In the genomic region with DNA sequence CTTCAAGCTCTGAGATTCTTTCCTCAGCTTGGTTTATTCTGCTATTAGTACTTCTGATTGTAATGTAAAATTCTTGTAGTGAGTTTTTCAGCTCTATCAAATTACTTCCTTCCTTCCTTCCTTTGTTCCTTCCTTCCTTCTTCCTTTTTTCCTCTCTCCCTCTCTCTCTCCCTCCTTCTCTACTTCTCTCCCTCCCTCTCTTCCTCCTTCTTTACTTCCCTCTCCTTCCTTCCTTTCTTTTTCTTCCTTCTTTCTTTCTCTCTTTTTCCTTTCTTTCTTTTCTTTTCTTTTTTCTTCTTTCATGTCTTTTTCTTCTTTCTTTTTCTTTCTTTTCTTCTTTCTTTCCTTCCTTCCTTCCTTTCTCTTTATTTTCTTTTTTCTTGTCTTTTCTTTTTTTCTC, we compare ENCODE assay signal across 3 cellular contexts.
TF ChIP-seq lines count a peak whose summit lies in the region.

No MANE protein-coding gene starts in this region.

TF ChIP-seq in HepG2, 621 proteins besides CTCF, POLR2A, EP300 and RAD21:
- TF ChIP-seq ATF7 (IDR thresholded peaks at IDR 0.05) (0 out of 2 replicates have a peak, but pooled peaks have one; percentile 17), ATF7 (CRISPR knock-in tag; IDR thresholded peaks at IDR 0.05) (no peak), CCDC6 (CRISPR knock-in tag; IDR thresholded peaks at IDR 0.05) (no peak), ZNF121 (CRISPR knock-in tag; IDR thresholded peaks at IDR 0.05) (no peak), FOXP1 (IDR thresholded peaks at IDR 0.05) (0 out of 2 replicates have a peak, but pooled peaks have one; percentile 10), FOXP1 (CRISPR knock-in tag; IDR thresholded peaks at IDR 0.05) (no peak), NONO (IDR thresholded peaks at IDR 0.05) (0 out of 2 replicates have a peak, but pooled peaks have one; percentile 64), NONO (CRISPR knock-in tag; conservative IDR thresholded peaks at IDR 0.05) (no peak), PLRG1 (conservative IDR thresholded peaks at IDR 0.05) (peak; percentile 85; the same call in 1 of the 2 replicates)

TF ChIP-seq in HEK293, 187 proteins besides CTCF, POLR2A, EP300 and RAD21 (continued from another document):
- TF ChIP-seq ZNF366 (tag by site-specific recombination; conservative IDR thresholded peaks at IDR 0.05) (0 out of 2 replicates have a peak, but pooled peaks have one; percentile 35), ZNF747 (tag by site-specific recombination; IDR thresholded peaks at IDR 0.05) (no peak), ZNF529 (tag by site-specific recombination; IDR thresholded peaks at IDR 0.05; ENCODE audit: insufficient replicate concordance) (no peak), ZNF670 (tag by site-specific recombination; IDR thresholded peaks at IDR 0.05; ENCODE audit: low read depth) (no peak)
- TF ChIP-seq, protein P1, sequence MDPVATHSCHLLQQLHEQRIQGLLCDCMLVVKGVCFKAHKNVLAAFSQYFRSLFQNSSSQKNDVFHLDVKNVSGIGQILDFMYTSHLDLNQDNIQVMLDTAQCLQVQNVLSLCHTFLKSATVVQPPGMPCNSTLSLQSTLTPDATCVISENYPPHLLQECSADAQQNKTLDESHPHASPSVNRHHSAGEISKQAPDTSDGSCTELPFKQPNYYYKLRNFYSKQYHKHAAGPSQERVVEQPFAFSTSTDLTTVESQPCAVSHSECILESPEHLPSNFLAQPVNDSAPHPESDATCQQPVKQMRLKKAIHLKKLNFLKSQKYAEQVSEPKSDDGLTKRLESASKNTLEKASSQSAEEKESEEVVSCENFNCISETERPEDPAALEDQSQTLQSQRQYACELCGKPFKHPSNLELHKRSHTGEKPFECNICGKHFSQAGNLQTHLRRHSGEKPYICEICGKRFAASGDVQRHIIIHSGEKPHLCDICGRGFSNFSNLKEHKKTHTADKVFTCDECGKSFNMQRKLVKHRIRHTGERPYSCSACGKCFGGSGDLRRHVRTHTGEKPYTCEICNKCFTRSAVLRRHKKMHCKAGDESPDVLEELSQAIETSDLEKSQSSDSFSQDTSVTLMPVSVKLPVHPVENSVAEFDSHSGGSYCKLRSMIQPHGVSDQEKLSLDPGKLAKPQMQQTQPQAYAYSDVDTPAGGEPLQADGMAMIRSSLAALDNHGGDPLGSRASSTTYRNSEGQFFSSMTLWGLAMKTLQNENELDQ (tag by site-specific recombination; IDR thresholded peaks at IDR 0.05; ENCODE audit: low read depth): no peak
- TF ChIP-seq, protein P2, sequence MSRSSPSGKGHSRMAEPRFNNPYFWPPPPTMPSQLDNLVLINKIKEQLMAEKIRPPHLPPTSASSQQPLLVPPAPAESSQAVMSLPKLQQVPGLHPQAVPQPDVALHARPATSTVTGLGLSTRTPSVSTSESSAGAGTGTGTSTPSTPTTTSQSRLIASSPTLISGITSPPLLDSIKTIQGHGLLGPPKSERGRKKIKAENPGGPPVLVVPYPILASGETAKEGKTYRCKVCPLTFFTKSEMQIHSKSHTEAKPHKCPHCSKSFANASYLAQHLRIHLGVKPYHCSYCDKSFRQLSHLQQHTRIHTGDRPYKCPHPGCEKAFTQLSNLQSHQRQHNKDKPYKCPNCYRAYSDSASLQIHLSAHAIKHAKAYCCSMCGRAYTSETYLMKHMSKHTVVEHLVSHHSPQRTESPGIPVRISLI (tag by site-specific recombination; IDR thresholded peaks at IDR 0.05): no peak
- TF ChIP-seq, protein P3, sequence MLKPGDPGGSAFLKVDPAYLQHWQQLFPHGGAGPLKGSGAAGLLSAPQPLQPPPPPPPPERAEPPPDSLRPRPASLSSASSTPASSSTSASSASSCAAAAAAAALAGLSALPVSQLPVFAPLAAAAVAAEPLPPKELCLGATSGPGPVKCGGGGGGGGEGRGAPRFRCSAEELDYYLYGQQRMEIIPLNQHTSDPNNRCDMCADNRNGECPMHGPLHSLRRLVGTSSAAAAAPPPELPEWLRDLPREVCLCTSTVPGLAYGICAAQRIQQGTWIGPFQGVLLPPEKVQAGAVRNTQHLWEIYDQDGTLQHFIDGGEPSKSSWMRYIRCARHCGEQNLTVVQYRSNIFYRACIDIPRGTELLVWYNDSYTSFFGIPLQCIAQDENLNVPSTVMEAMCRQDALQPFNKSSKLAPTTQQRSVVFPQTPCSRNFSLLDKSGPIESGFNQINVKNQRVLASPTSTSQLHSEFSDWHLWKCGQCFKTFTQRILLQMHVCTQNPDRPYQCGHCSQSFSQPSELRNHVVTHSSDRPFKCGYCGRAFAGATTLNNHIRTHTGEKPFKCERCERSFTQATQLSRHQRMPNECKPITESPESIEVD (tag by site-specific recombination; IDR thresholded peaks at IDR 0.05): no peak

TF ChIP-seq in WTC11, 78 proteins besides CTCF, POLR2A, EP300 and RAD21:
- TF ChIP-seq, protein P4, sequence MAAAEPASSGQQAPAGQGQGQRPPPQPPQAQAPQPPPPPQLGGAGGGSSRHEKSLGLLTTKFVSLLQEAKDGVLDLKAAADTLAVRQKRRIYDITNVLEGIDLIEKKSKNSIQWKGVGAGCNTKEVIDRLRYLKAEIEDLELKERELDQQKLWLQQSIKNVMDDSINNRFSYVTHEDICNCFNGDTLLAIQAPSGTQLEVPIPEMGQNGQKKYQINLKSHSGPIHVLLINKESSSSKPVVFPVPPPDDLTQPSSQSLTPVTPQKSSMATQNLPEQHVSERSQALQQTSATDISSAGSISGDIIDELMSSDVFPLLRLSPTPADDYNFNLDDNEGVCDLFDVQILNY (CRISPR knock-in tag; IDR thresholded peaks at IDR 0.05): no peak
- TF ChIP-seq, protein P5, sequence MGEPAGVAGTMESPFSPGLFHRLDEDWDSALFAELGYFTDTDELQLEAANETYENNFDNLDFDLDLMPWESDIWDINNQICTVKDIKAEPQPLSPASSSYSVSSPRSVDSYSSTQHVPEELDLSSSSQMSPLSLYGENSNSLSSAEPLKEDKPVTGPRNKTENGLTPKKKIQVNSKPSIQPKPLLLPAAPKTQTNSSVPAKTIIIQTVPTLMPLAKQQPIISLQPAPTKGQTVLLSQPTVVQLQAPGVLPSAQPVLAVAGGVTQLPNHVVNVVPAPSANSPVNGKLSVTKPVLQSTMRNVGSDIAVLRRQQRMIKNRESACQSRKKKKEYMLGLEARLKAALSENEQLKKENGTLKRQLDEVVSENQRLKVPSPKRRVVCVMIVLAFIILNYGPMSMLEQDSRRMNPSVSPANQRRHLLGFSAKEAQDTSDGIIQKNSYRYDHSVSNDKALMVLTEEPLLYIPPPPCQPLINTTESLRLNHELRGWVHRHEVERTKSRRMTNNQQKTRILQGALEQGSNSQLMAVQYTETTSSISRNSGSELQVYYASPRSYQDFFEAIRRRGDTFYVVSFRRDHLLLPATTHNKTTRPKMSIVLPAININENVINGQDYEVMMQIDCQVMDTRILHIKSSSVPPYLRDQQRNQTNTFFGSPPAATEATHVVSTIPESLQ (CRISPR knock-in tag; IDR thresholded peaks at IDR 0.05): no peak
- TF ChIP-seq, protein P6, sequence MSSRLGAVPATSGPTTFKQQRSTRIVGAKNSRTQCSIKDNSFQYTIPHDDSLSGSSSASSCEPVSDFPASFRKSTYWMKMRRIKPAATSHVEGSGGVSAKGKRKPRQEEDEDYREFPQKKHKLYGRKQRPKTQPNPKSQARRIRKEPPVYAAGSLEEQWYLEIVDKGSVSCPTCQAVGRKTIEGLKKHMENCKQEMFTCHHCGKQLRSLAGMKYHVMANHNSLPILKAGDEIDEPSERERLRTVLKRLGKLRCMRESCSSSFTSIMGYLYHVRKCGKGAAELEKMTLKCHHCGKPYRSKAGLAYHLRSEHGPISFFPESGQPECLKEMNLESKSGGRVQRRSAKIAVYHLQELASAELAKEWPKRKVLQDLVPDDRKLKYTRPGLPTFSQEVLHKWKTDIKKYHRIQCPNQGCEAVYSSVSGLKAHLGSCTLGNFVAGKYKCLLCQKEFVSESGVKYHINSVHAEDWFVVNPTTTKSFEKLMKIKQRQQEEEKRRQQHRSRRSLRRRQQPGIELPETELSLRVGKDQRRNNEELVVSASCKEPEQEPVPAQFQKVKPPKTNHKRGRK (CRISPR knock-in tag; IDR thresholded peaks at IDR 0.05; ENCODE audit: borderline replicate concordance): peak; percentile 81; the same call in 1 of the 2 replicates
